13 cellular contexts compared by ENCODE assay signal in genomic region chr12:131091413-131091975, GRCh38.
DNase-seq lines count a peak whose midpoint lies in the region; ATAC-seq and TF ChIP-seq lines count a peak whose summit lies in the region.
"Had no signal": no experiment of that assay in that cellular context is flagged by ENCODE, and none has a peak within 500 bp of the region (broad histone marks: within the 10 kb centered on the region; RNA-seq: fewer than 3 reads in every experiment).

No MANE protein-coding gene starts in this region.

- intact Hi-C loops in colonic mucosa (cut with DNase I), result no loop called here

- no peak overlapping the region for H3K27ac ChIP-seq in colonic mucosa
- H3K27ac ChIP-seq: body of pancreas had no signal

- no peak for TF ChIP-seq CTCF in colonic mucosa (IDR thresholded peaks at IDR 0.05)

- H3K36me3 ChIP-seq in colonic mucosa, result no peaks in the 10 kb centered on the region

- ATAC-seq in HG02852 (IDR thresholded peaks at IDR 0.05; ENCODE audit: unreplicated experiment) (peak; percentile 41), HG03039 (IDR thresholded peaks at IDR 0.05; ENCODE audit: unreplicated experiment) (no peak), HG02840 (IDR thresholded peaks at IDR 0.05; ENCODE audit: low FRiP score, unreplicated experiment) (no peak)
- ATAC-seq: body of pancreas had no signal

- no peaks in the 10 kb centered on the region for H3K9me3 ChIP-seq in colonic mucosa
- H3K9me3 ChIP-seq: body of pancreas had no signal

- H3K4me1 ChIP-seq in colonic mucosa, result no peaks in the 10 kb centered on the region
- H3K4me1 ChIP-seq: body of pancreas had no signal

- H3K27me3 ChIP-seq in colonic mucosa, result no peaks in the 10 kb centered on the region
- H3K27me3 ChIP-seq: body of pancreas had no signal

- peak; percentile 35 for DNase-seq in stimulated activated naive CD4-positive, alpha-beta T cell treated with Interleukin-2 at 50 U/mL for 16 hours (lab: John Stamatoyannopoulos, UW)
- DNase-seq in stimulated activated naive CD4-positive, alpha-beta T cell (lab: John Stamatoyannopoulos, UW), result no peak
- DNase-seq in mesenteric fat pad (ENCODE audit: low spot score) (peak; percentile 62), colonic mucosa (no peak)
- DNase-seq in activated CD4-positive, CD25-positive, alpha-beta regulatory T cell treated with anti-CD3 and anti-CD28 coated beads, Interleukin-2, amount 50 U/mL, for 72 hours, result no peak
- DNase-seq: midbrain, MV-4-11, NCI-H526, SIG-M5 had no signal

- H3K4me3 ChIP-seq in colonic mucosa, result no peak overlapping the region
- H3K4me3 ChIP-seq: body of pancreas had no signal

- H3K9ac ChIP-seq in colonic mucosa (ENCODE audit: low read depth in 2 of 2, low read length in 2 of 2), result no peak overlapping the region

Comparison
In these comparisons a context has a peak if more than half of its experiments do, and no peak if none do; other contexts are left out.
1. DNase-seq: peak in stimulated activated naive CD4-positive, alpha-beta T cell treated with Interleukin-2 at 50 U/mL for 16 hours (single experiment) and mesenteric fat pad (single experiment); none in stimulated activated naive CD4-positive, alpha-beta T cell (0 of 6), colonic mucosa (single experiment) and activated CD4-positive, CD25-positive, alpha-beta regulatory T cell treated with anti-CD3 and anti-CD28 coated beads, Interleukin-2, amount 50 U/mL, for 72 hours (single experiment).